ENCODE assay signal across 2 cellular contexts in genomic region chr16:29824589-29825144, GRCh38.
TF ChIP-seq lines count a peak whose summit lies in the region.

No MANE protein-coding gene starts in this region.

TF ChIP-seq in HCT116, 20 proteins besides CTCF, POLR2A, EP300 and RAD21:
- TF ChIP-seq ZNF274 (IDR thresholded peaks at IDR 0.05; ENCODE audit: low read depth, low read length) (no peak), CBX3 (IDR thresholded peaks at IDR 0.05; ENCODE audit: low read depth) (no peak), JUND (IDR thresholded peaks at IDR 0.05) (no peak), TCF7L2 (IDR thresholded peaks at IDR 0.05; ENCODE audit: borderline replicate concordance, extremely low read depth, insufficient read depth, insufficient read length) (no peak), YY1 (IDR thresholded peaks at IDR 0.05; ENCODE audit: extremely low read depth, insufficient replicate concordance, low read depth, low read length) (no peak), SP1 (IDR thresholded peaks at IDR 0.05; ENCODE audit: low read depth) (no peak), ELF1 (IDR thresholded peaks at IDR 0.05; ENCODE audit: borderline replicate concordance, low read depth) (no peak), EGR1 (IDR thresholded peaks at IDR 0.05; ENCODE audit: low read depth) (no peak), SIN3A (IDR thresholded peaks at IDR 0.05; ENCODE audit: low read depth) (no peak), ZFX (IDR thresholded peaks at IDR 0.05) (no peak), SRF (IDR thresholded peaks at IDR 0.05; ENCODE audit: low read depth) (no peak), CEBPB (IDR thresholded peaks at IDR 0.05; ENCODE audit: low read depth) (no peak), ZBTB33 (IDR thresholded peaks at IDR 0.05; ENCODE audit: extremely low read depth, insufficient replicate concordance, low read length) (no peak), POLR2AphosphoS5 (IDR thresholded peaks at IDR 0.05; ENCODE audit: low read depth, low read length) (no peak), EZH2 (IDR thresholded peaks at IDR 0.05) (no peak), FOSL1 (IDR thresholded peaks at IDR 0.05; ENCODE audit: low read depth) (no peak), EZH2phosphoT487 (IDR thresholded peaks at IDR 0.05; ENCODE audit: borderline replicate concordance) (no peak)
- TF ChIP-seq, protein P1, sequence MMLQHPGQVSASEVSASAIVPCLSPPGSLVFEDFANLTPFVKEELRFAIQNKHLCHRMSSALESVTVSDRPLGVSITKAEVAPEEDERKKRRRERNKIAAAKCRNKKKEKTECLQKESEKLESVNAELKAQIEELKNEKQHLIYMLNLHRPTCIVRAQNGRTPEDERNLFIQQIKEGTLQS (IDR thresholded peaks at IDR 0.05) = no peak
TF ChIP-seq in HCT116: peak in this region for 0.

TF ChIP-seq in GM12878, 131 proteins besides CTCF, POLR2A, EP300 and RAD21:
- TF ChIP-seq TCF12 (IDR thresholded peaks at IDR 0.05; ENCODE audit: low read depth, low read length) (no peak), JUNB (IDR thresholded peaks at IDR 0.05) (no peak), FOS (IDR thresholded peaks at IDR 0.05; ENCODE audit: borderline replicate concordance, extremely low read depth, insufficient read length) (no peak), CHD1 (IDR thresholded peaks at IDR 0.05; ENCODE audit: low read depth, low read length) (no peak), YBX1 (IDR thresholded peaks at IDR 0.05) (no peak), RFX5 (IDR thresholded peaks at IDR 0.05; ENCODE audit: low read depth, low read length) (no peak)
